10 cellular contexts compared by ENCODE assay signal in genomic region chr3:149673393-149673792, GRCh38.
"Had no signal": no experiment of that assay in that cellular context is flagged by ENCODE, and none has a peak within 500 bp of the region (broad histone marks: within the 10 kb centered on the region; RNA-seq: fewer than 3 reads in every experiment).

No MANE protein-coding gene starts in this region.

- H3K27ac Mint-ChIP-seq: activated naive CD4-positive, alpha-beta T cell treated with anti-CD3 and anti-CD28 coated beads, Interleukin-2, amount 50 U/mL, for 72 hours; naive thymus-derived CD4-positive, alpha-beta T cell; T-helper 17 cell had no signal

- H3K36me3 Mint-ChIP-seq: activated naive CD4-positive, alpha-beta T cell treated with anti-CD3 and anti-CD28 coated beads, Interleukin-2, amount 50 U/mL, for 72 hours had no signal

- H3K4me3 Mint-ChIP-seq: activated T-cell treated with anti-CD3 and anti-CD28 coated beads, Interleukin-2, amount 50 U/mL, for 4 hours; naive thymus-derived CD4-positive, alpha-beta T cell; T-helper 17 cell had no signal

- H3K36me3 ChIP-seq: uterus had no signal

- H3K27me3 ChIP-seq: uterus had no signal

- H3K9me3 Mint-ChIP-seq: activated naive CD4-positive, alpha-beta T cell treated with anti-CD3 and anti-CD28 coated beads, Interleukin-2, amount 50 U/mL, for 72 hours; activated T-cell treated with anti-CD3 and anti-CD28 coated beads, Interleukin-2, amount 50 U/mL, for 4 hours had no signal

- H3K4me1 ChIP-seq: uterus had no signal

- H3K27me3 Mint-ChIP-seq: T-helper 17 cell had no signal

- H3K4me3 ChIP-seq: lung, uterus had no signal

- H3K4me1 Mint-ChIP-seq: T-helper 17 cell had no signal

- DNase-seq: activated effector memory CD4-positive, alpha-beta T cell treated with anti-CD3 and anti-CD28 coated beads, Interleukin-2, amount 50 U/mL, for 16 hours; activated T-cell treated with anti-CD3 and anti-CD28 coated beads, Interleukin-2, amount 50 U/mL, for 4 hours; left colon; naive thymus-derived CD4-positive, alpha-beta T cell; small intestine; T-helper 17 cell; uterus had no signal

- ATAC-seq: activated CD4-positive, CD25-positive, alpha-beta regulatory T cell treated with anti-CD3 and anti-CD28 coated beads, Interleukin-2, amount 50 U/mL, for 24 hours; activated naive CD4-positive, alpha-beta T cell treated with anti-CD3 and anti-CD28 coated beads, Interleukin-2, amount 50 U/mL, for 72 hours; activated T-cell treated with anti-CD3 and anti-CD28 coated beads, Interleukin-2, amount 50 U/mL, for 4 hours; left colon; naive thymus-derived CD4-positive, alpha-beta T cell; T-helper 17 cell had no signal

- H3K9me3 ChIP-seq: uterus had no signal
